ENCODE assay signal across 21 cellular contexts in the genomic region with DNA sequence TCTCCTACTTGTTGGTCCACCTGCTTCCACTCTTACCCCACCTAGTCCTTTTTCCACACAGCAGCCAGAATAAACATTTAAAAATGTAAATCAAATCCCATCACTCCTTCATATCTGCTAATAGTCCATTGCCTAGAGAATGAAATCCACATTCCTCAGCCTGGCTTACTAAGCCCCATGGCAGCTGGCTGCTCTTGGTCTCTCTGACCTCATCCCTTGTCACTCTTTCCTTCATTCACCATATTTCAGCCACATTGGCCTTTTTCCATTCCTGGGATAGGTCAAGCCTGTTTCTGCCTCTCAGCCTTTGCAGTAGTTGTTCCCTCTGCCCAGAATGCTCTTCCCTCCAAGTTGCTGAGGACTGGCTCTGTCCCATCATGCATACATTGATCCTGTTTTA.
DNase-seq lines count a peak whose midpoint lies in the region; ATAC-seq, FAIRE-seq and TF ChIP-seq lines count a peak whose summit lies in the region.
"Had no signal": no experiment of that assay in that cellular context is flagged by ENCODE, and none has a peak within 500 bp of the region (broad histone marks: within the 10 kb centered on the region; RNA-seq: fewer than 3 reads in every experiment).

No MANE protein-coding gene starts in this region.

- intact Hi-C loops in MCF 10A (cut with micrococcal nuclease), result no loop called here
- intact Hi-C loops in breast epithelium (cut with DNase I; ENCODE audit: low total_unique reads), result no loop called here

- no peaks in the 10 kb centered on the region for H3K27me3 ChIP-seq in breast epithelium
- no peaks in the 10 kb centered on the region for H3K27me3 ChIP-seq in foreskin keratinocyte
- H3K27me3 ChIP-seq: gastrocnemius medialis had no signal

- H3K9me3 ChIP-seq in breast epithelium, result no peaks in the 10 kb centered on the region
- H3K9me3 ChIP-seq: gastrocnemius medialis, mucosa of descending colon had no signal

- H3K4me3 Mint-ChIP-seq in MCF 10A (ENCODE audit: unreplicated experiment), result no peak overlapping the region
- H3K4me3 Mint-ChIP-seq: CD4-positive, CD25-positive, alpha-beta regulatory T cell; T-helper 1 cell treated with Interleukin-12 subunit alpha and Interleukin-12 subunit beta and Interleukin-4 antibody, amounts not matched to agents 30 μg/mL and 1 μg/mL, for 36 hours had no signal

- no peaks in the 10 kb centered on the region for H3K36me3 ChIP-seq in breast epithelium
- H3K36me3 ChIP-seq: gastrocnemius medialis had no signal

- CTCF ChIA-PET in MCF 10A (lab: Yijun Ruan, JAX), result no interaction called here

- no peaks in the 10 kb centered on the region for H3K4me1 ChIP-seq in breast epithelium
- H3K4me1 ChIP-seq in foreskin keratinocyte, result no peaks in the 10 kb centered on the region
- H3K4me1 ChIP-seq: gastrocnemius medialis had no signal

- POLR2A ChIA-PET in MCF 10A (lab: Yijun Ruan, JAX), result no interaction called here

- no peak for FAIRE-seq in urothelium cell line (lab: Jason Lieb, UNC)
- FAIRE-seq: A204.1, colon had no signal

- peaks cover 6% of the 10 kb centered on the region for H3K36me3 Mint-ChIP-seq in MCF 10A (ENCODE audit: insufficient read depth, unreplicated experiment)
- H3K36me3 Mint-ChIP-seq: CD4-positive, CD25-positive, alpha-beta regulatory T cell had no signal

- no peak overlapping the region for H3K4me3 ChIP-seq in breast epithelium
- H3K4me3 ChIP-seq: gastrocnemius medialis, mucosa of descending colon had no signal

- peak; percentile 46 for ATAC-seq in foreskin keratinocyte
- ATAC-seq: gastrocnemius medialis, mucosa of descending colon had no signal

- peaks cover 37% of the 10 kb centered on the region for H3K27me3 Mint-ChIP-seq in MCF 10A (ENCODE audit: insufficient read depth, unreplicated experiment)
- H3K27me3 Mint-ChIP-seq: CD4-positive, CD25-positive, alpha-beta regulatory T cell had no signal

- H3K9me3 Mint-ChIP-seq in MCF 10A (ENCODE audit: unreplicated experiment), result no peaks in the 10 kb centered on the region
- H3K9me3 Mint-ChIP-seq: T-helper 1 cell treated with Interleukin-12 subunit alpha and Interleukin-12 subunit beta and Interleukin-4 antibody, amounts not matched to agents 30 μg/mL and 1 μg/mL, for 36 hours had no signal

- TF ChIP-seq POLR2A in breast epithelium (IDR thresholded peaks at IDR 0.05), result no peak

- no TSS peak for BruUV-seq in MCF 10A (replicated peaks; lab: Mats Ljungman, UMichigan)

- H3K27ac ChIP-seq in breast epithelium, result no peak overlapping the region
- no peak overlapping the region for H3K27ac ChIP-seq in foreskin keratinocyte
- H3K27ac ChIP-seq: gastrocnemius medialis, VCaP had no signal

- H3K4me1 Mint-ChIP-seq in MCF 10A (ENCODE audit: insufficient read depth, unreplicated experiment), result peaks cover 7% of the 10 kb centered on the region
- H3K4me1 Mint-ChIP-seq: CD4-positive, CD25-positive, alpha-beta regulatory T cell had no signal

- TF ChIP-seq CTCF in MCF 10A (IDR thresholded peaks at IDR 0.05; ENCODE audit: unreplicated experiment), result no peak
- no peak for TF ChIP-seq CTCF in breast epithelium (IDR thresholded peaks at IDR 0.05)
- TF ChIP-seq CTCF in foreskin keratinocyte (conservative IDR thresholded peaks at IDR 0.05), result no peak

- peak; percentile 7 for DNase-seq in MCF 10A (ENCODE audit: unreplicated experiment)
- DNase-seq in breast epithelium (ENCODE audit: low spot score in 2 of 2), result no peak
- DNase-seq in amniotic epithelial cell (ENCODE audit: low read depth), result peak; percentile 73
- DNase-seq in foreskin keratinocyte, result peak in 1 of 2 donors; percentile 24
- DNase-seq in urothelium cell line (ENCODE audit: low spot score), result peak; percentile 33
- DNase-seq in DMS 273 treated with DMSO at 0.1 percent for 48 hours (lab: John Stamatoyannopoulos, UW), result no peak
- DNase-seq in HK-2 (ENCODE audit: unreplicated experiment), result no peak
- DNase-seq in activated CD4-positive, CD25-positive, alpha-beta regulatory T cell (lab: John Stamatoyannopoulos, UW), result no peak
- DNase-seq: activated CD4-positive, alpha-beta T cell treated with anti-CD3 and anti-CD28 coated beads, Interleukin-2, amount 50 U/mL, for 4 hours; activated gamma-delta T cell treated with Interleukin-2 at 50 U/mL for 16 hours; CD4-positive, CD25-positive, alpha-beta regulatory T cell; gastrocnemius medialis; mucosa of descending colon; MV-4-11; NCI-H2029; stimulated activated CD4-positive, alpha-beta T cell treated with anti-CD3 and anti-CD28 coated beads, Interleukin-12 subunit alpha, Interleukin-12 subunit beta, amount 100 ng/mL, for 4 hours; stimulated activated CD8-positive, alpha-beta memory T cell treated with anti-CD3 and anti-CD28 coated beads, Interleukin-4, amount 100 ng/mL, for 48 hours had no signal

- H3K27ac Mint-ChIP-seq in MCF 10A (ENCODE audit: low read depth, unreplicated experiment), result no peak overlapping the region
- H3K27ac Mint-ChIP-seq: CD4-positive, CD25-positive, alpha-beta regulatory T cell; T-helper 1 cell treated with Interleukin-12 subunit alpha and Interleukin-12 subunit beta and Interleukin-4 antibody, amounts not matched to agents 30 μg/mL and 1 μg/mL, for 36 hours had no signal

Comparison
In these comparisons a context has a peak if more than half of its experiments do, and no peak if none do; other contexts are left out.
1. DNase-seq: peak in MCF 10A (single experiment), amniotic epithelial cell (single experiment) and urothelium cell line (single experiment); none in breast epithelium (0 of 2), DMS 273 treated with DMSO at 0.1 percent for 48 hours (single experiment), HK-2 (single experiment) and activated CD4-positive, CD25-positive, alpha-beta regulatory T cell (0 of 4).